ENCODE assay signal across 8 cellular contexts in the genomic region with DNA sequence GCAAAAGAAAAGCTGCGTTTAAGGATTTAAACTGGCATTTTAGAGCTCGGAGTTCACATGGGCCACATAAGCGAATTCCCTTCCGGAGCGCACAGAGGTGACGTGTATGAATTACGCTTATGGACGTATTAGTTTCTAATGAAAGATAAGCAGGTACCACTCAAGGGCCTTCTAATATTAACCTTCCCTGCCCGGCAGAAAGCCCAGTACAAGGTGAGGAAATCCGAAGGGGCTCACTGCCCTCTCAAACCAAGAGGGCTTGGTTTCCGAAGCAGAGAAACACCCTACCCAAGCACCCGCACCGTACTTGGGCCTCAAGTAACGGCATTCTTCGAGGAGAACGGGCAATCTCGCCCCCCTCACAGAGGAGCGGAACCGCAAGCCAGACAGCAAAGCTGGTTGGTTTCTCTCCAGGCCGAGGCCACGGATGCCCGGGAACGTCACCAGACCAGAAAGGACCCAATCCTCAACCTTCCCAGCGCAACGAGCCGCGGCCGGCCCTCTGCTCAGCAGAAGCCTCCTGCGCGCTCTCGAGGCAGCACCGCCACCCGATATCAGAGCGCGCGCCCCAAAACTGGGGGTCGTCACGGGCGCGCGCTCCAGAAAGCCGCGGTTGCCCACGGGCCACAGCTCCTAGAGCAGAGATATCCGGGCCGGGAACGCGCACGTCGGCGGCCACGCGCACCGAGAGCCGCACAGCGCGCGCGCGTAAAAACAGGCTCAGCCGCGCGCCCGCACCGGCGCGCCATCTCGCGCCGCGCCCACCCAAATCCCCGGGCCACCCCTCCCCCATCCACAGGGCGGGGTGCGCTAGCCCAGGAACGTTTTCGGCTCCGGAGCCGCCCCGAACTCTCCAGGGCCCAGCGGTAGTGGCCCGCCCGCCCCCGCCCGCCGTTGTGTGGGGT. TPM values are rescaled to one million over a fixed set of nuclear protein-coding genes. Genes with fewer than 3 reads are reported as not detected.
A peak's percentile ranks its signal among the peaks of the same experiment; 100 is the strongest.
DNase-seq lines count a peak whose midpoint lies in the region; ATAC-seq and TF ChIP-seq lines count a peak whose summit lies in the region.

No MANE protein-coding gene starts in this region.

- peaks cover 50% of the 10 kb centered on the region for H4K20me1 ChIP-seq in SK-N-SH (ENCODE audit: insufficient read depth)

- CTCF ChIA-PET in SK-N-SH (lab: Yijun Ruan, JAX) = interaction anchor here (1.3 to 2.6 kb wide), 12 partner anchors 11 to 336 kb away, joined by 3 to 16 read pairs (median 4); partner anchors contain the start of genes NDUFAF3, NICN1 and USP19

- H3K9me3 Mint-ChIP-seq in activated naive CD8-positive, alpha-beta T cell treated with anti-CD3 and anti-CD28 coated beads for 36 hours = no peaks in the 10 kb centered on the region

- peak overlapping the region; percentile 91 for H3K27ac Mint-ChIP-seq in activated naive CD8-positive, alpha-beta T cell treated with anti-CD3 and anti-CD28 coated beads for 36 hours

- peaks cover 53% of the 10 kb centered on the region for H3K79me2 ChIP-seq in SK-N-SH (ENCODE audit: insufficient read depth)
- peaks cover 33% of the 10 kb centered on the region for H3K79me2 ChIP-seq in parathyroid adenoma

- H3K4me2 ChIP-seq in SK-N-SH = peak overlapping the region; percentile 94
- peak overlapping the region; percentile 90 for H3K4me2 ChIP-seq in parathyroid adenoma (ENCODE audit: low read length)

- WGBS in SK-N-SH (ENCODE audit: low lambda C conversion rate) = 3% methylated on average over 11 of the region's 85 CpGs

- H3K4me1 ChIP-seq in SK-N-SH (ENCODE audit: control insufficient read depth in 1 of 2, insufficient read depth in 2 of 2, low read depth in 1 of 2, low read length in 1 of 2) (peaks cover 14 to 15% of the 10 kb centered on the region in 2 experiments; a peak in 3 of 4 replicates), parathyroid adenoma (peaks cover 7% of the 10 kb centered on the region), tibial artery (peaks cover 5 to 53% (median 42%) of the 10 kb centered on the region in 4 donors)

- H3K4me3 Mint-ChIP-seq in activated naive CD8-positive, alpha-beta T cell treated with anti-CD3 and anti-CD28 coated beads for 36 hours = peak overlapping the region; percentile 85

- H3K36me3 ChIP-seq in SK-N-SH (replicated peaks in 1 of 2; ENCODE audit: control insufficient read depth in 1 of 2, insufficient read depth in 2 of 2, low read length in 1 of 2) (peaks cover 12 to 13% of the 10 kb centered on the region in 2 experiments), parathyroid adenoma (ENCODE audit: control insufficient read depth, insufficient read depth, low read length) (no peaks in the 10 kb centered on the region), tibial artery (peaks cover 7 to 32% (median 10%) of the 10 kb centered on the region in 3 donors)

- ATAC-seq in GM21717 (IDR thresholded peaks at IDR 0.05; ENCODE audit: unreplicated experiment) (peak; percentile 32), Right ventricle myocardium superior (ENCODE audit: poor library complexity) (peak; percentile 62)

- POLR2A ChIA-PET in SK-N-SH (lab: Yijun Ruan, JAX) = interaction anchor here (0.5 to 3.6 kb wide), 22 partner anchors 9 to 376 kb away, joined by 3 to 31 read pairs (median 4); partner anchors contain the start of genes CCDC71, DALRD3, IMPDH2 and IP6K2

- no peaks in the 10 kb centered on the region for H3K9me3 ChIP-seq in SK-N-SH
- no peaks in the 10 kb centered on the region for H3K9me3 ChIP-seq in parathyroid adenoma (ENCODE audit: control insufficient read depth, low read length)
- H3K9me3 ChIP-seq in tibial artery = no peaks in the 10 kb centered on the region

- H3K9me2 ChIP-seq in SK-N-SH = no peaks in the 10 kb centered on the region

- H3K27me3 Mint-ChIP-seq in activated naive CD8-positive, alpha-beta T cell treated with anti-CD3 and anti-CD28 coated beads for 36 hours = no peaks in the 10 kb centered on the region

- no peak for TF ChIP-seq RAD21 in SK-N-SH (IDR thresholded peaks at IDR 0.05; ENCODE audit: low read length)

- H3K36me3 Mint-ChIP-seq in activated naive CD8-positive, alpha-beta T cell treated with anti-CD3 and anti-CD28 coated beads for 36 hours = peaks cover 17% of the 10 kb centered on the region

- H3K27me3 ChIP-seq in SK-N-SH (ENCODE audit: insufficient read depth) = no peaks in the 10 kb centered on the region
- no peaks in the 10 kb centered on the region for H3K27me3 ChIP-seq in parathyroid adenoma (ENCODE audit: control insufficient read depth, insufficient read depth, low read length)
- H3K27me3 ChIP-seq in tibial artery = no peaks in the 10 kb centered on the region

- TF ChIP-seq EP300 in SK-N-SH (IDR thresholded peaks at IDR 0.05; ENCODE audit: borderline replicate concordance in 1 of 2, low read depth in 1 of 2, low read length in 1 of 2) = no peak

- TF ChIP-seq CTCF in SK-N-SH (IDR thresholded peaks at IDR 0.05) (no peak), parathyroid adenoma (IDR thresholded peaks at IDR 0.05) (no peak), tibial artery (IDR thresholded peaks at IDR 0.05) (no peak)

- peak overlapping the region; percentile 100 for H3K4me3 ChIP-seq in Jurkat, Clone E6-1 (ENCODE audit: low read length)
- peak overlapping the region; percentile 76 to 98 for H3K4me3 ChIP-seq in SK-N-SH (ENCODE audit: low read depth in 2 of 2, low read length in 1 of 2)
- H3K4me3 ChIP-seq in parathyroid adenoma (ENCODE audit: low read depth, low read length) = peak overlapping the region; percentile 96
- peak overlapping the region; percentile 77 to 98 for H3K4me3 ChIP-seq in tibial artery

- peaks cover 30% of the 10 kb centered on the region for H3K4me1 Mint-ChIP-seq in activated naive CD8-positive, alpha-beta T cell treated with anti-CD3 and anti-CD28 coated beads for 36 hours

- peak overlapping the region; percentile 93 for H3K9ac ChIP-seq in SK-N-SH
- peak overlapping the region; percentile 58 for H3K9ac ChIP-seq in parathyroid adenoma

- no peak overlapping the region; the same call in 1 of the 2 replicates for H2AFZ ChIP-seq in SK-N-SH (ENCODE audit: low read depth)
- H2AFZ ChIP-seq in parathyroid adenoma = peak overlapping the region; percentile 90

- H3K27ac ChIP-seq in SK-N-SH (ENCODE audit: low read depth in 2 of 2, low read length in 1 of 2) (peak overlapping the region; percentile 95 to 96), parathyroid adenoma (peak overlapping the region; percentile 93), tibial artery (peak overlapping the region; percentile 91 to 96)

- H3F3A ChIP-seq in SK-N-SH (replicated peaks; ENCODE audit: insufficient read depth) = peaks cover 44% of the 10 kb centered on the region

- intact Hi-C loops in Right ventricle myocardium superior (cut with DNase I) (no loop called here), tibial artery (cut with DNase I; ENCODE audit: low total_unique reads) (no loop called here)

- peak; percentile 83 for DNase-seq in EH (ENCODE audit: low read depth)
- DNase-seq in Jurkat, Clone E6-1 (ENCODE audit: low read depth, low spot score) = peak; percentile 83
- peak; percentile 89 for DNase-seq in SK-N-SH
- peak; percentile 88 for DNase-seq in activated naive CD8-positive, alpha-beta T cell treated with anti-CD3 and anti-CD28 coated beads for 36 hours
- peak; percentile 90 for DNase-seq in Right ventricle myocardium superior
- DNase-seq in tibial artery = peak; percentile 75 to 83

TF ChIP-seq in SK-N-SH, 30 proteins besides CTCF, POLR2A, EP300 and RAD21:
- no peak for TF ChIP-seq YY1 (IDR thresholded peaks at IDR 0.05; ENCODE audit: low read depth)
- peak; percentile 14; the same call in 1 of the 2 replicates for TF ChIP-seq TAF1 (IDR thresholded peaks at IDR 0.05; ENCODE audit: borderline replicate concordance, low read depth, low read length)
- TF ChIP-seq MAX (IDR thresholded peaks at IDR 0.05; ENCODE audit: low read depth) = peak; percentile 59; the same call in 1 of the 2 replicates
- TF ChIP-seq MXI1 (IDR thresholded peaks at IDR 0.05; ENCODE audit: low read depth, low read length) = peak; percentile 36
- TF ChIP-seq ELF1 (IDR thresholded peaks at IDR 0.05) = peak; percentile 27; the same call in 1 of the 2 replicates
- TF ChIP-seq GABPA (IDR thresholded peaks at IDR 0.05; ENCODE audit: low read depth) = peak; percentile 50
- peak; percentile 37; the same call in 1 of the 2 replicates for TF ChIP-seq NRF1 (IDR thresholded peaks at IDR 0.05; ENCODE audit: low read depth, low read length)
- no peak for TF ChIP-seq MEF2A (IDR thresholded peaks at IDR 0.05; ENCODE audit: borderline replicate concordance, low read depth)

RNA-seq across cellular contexts. Expression of gene QRICH1, which starts 0.7 kb away (rescaled TPM):
- polyA plus RNA-seq in Jurkat, Clone E6-1 (2012; ENCODE audit: insufficient read depth, insufficient read length) = 96.1 TPM
- polyA plus RNA-seq in SK-N-SH (2012; rRNA removed) = 58.5 and 67.0 TPM in 2 replicates
- polyA plus RNA-seq in SK-N-SH (2012; cell fraction: cytosol; rRNA removed) = 27.7 and 33.7 TPM in 2 replicates
- 255 and 279 TPM in 2 replicates for polyA plus RNA-seq in SK-N-SH (2012; cell fraction: nucleus; rRNA removed)
- total RNA-seq in activated naive CD8-positive, alpha-beta T cell treated with anti-CD3 and anti-CD28 coated beads for 36 hours = 100 to 1,000 TPM; 126 to 127 TPM
- total RNA-seq in Right ventricle myocardium superior = 46.2 TPM

RNA-seq across cellular contexts. Expression of gene QARS1, which starts 11.4 kb away (rescaled TPM):
- 337 TPM for polyA plus RNA-seq in Jurkat, Clone E6-1 (2012; ENCODE audit: insufficient read depth, insufficient read length)
- 311 and 381 TPM in 2 replicates for polyA plus RNA-seq in SK-N-SH (2012; rRNA removed)
- polyA plus RNA-seq in SK-N-SH (2012; cell fraction: cytosol; rRNA removed) = 153 and 224 TPM in 2 replicates
- 787 and 824 TPM in 2 replicates for polyA plus RNA-seq in SK-N-SH (2012; cell fraction: nucleus; rRNA removed)
- 100 to 1,000 TPM; 252 to 272 TPM for total RNA-seq in activated naive CD8-positive, alpha-beta T cell treated with anti-CD3 and anti-CD28 coated beads for 36 hours
- total RNA-seq in Right ventricle myocardium superior = 207 TPM

RNA-seq across cellular contexts. Expression of gene USP19, which starts 27.4 kb away (rescaled TPM):
- 47.8 TPM for polyA plus RNA-seq in Jurkat, Clone E6-1 (2012; ENCODE audit: insufficient read depth, insufficient read length)
- polyA plus RNA-seq in SK-N-SH (2012; rRNA removed) = 75.6 and 80.5 TPM in 2 replicates
- 31.2 and 48.4 TPM in 2 replicates for polyA plus RNA-seq in SK-N-SH (2012; cell fraction: cytosol; rRNA removed)
- polyA plus RNA-seq in SK-N-SH (2012; cell fraction: nucleus; rRNA removed) = 181 and 182 TPM in 2 replicates
- total RNA-seq in activated naive CD8-positive, alpha-beta T cell treated with anti-CD3 and anti-CD28 coated beads for 36 hours = 10 to 100 TPM; 50.8 to 55.5 TPM
- 55.5 TPM for total RNA-seq in Right ventricle myocardium superior

RNA-seq across cellular contexts. Expression of gene LAMB2, which starts 39.6 kb away (rescaled TPM):
- polyA plus RNA-seq in Jurkat, Clone E6-1 (2012; ENCODE audit: insufficient read depth, insufficient read length) = not detected
- 318 and 332 TPM in 2 replicates for polyA plus RNA-seq in SK-N-SH (2012; rRNA removed)
- polyA plus RNA-seq in SK-N-SH (2012; cell fraction: cytosol; rRNA removed) = 79.7 and 90.1 TPM in 2 replicates
- 1,763 and 2,430 TPM in 2 replicates for polyA plus RNA-seq in SK-N-SH (2012; cell fraction: nucleus; rRNA removed)
- total RNA-seq in activated naive CD8-positive, alpha-beta T cell treated with anti-CD3 and anti-CD28 coated beads for 36 hours = not detected
- 568 TPM for total RNA-seq in Right ventricle myocardium superior

Comparison
In these comparisons a context has a peak if more than half of its experiments do, and no peak if none do; other contexts are left out.
1. Peak in every context shown above with its lines: DNase-seq, ATAC-seq, H3K4me3 ChIP-seq and H3K27ac ChIP-seq.